Comparison of ENCODE assay signal across 1 cellular context in genomic region chr17:74205274-74205673, GRCh38.
TF ChIP-seq lines count a peak whose summit lies in the region.

No MANE protein-coding gene starts in this region.

TF ChIP-seq in H1, 55 proteins besides CTCF, POLR2A, EP300 and RAD21:
- TF ChIP-seq BACH1 (IDR thresholded peaks at IDR 0.05; ENCODE audit: low read length), result no peak
- TF ChIP-seq ASH2L (IDR thresholded peaks at IDR 0.05; ENCODE audit: low read length), result no peak
- TF ChIP-seq POLR2AphosphoS5 (IDR thresholded peaks at IDR 0.05; ENCODE audit: low read depth, low read length), result peak; percentile 63
- no peak for TF ChIP-seq POU5F1 (IDR thresholded peaks at IDR 0.05; ENCODE audit: low read depth, low read length)
